ENCODE assay signal across 20 cellular contexts in genomic region chr2:167440382-167440781, GRCh38.
DNase-seq lines count a peak whose midpoint lies in the region; ATAC-seq, FAIRE-seq and TF ChIP-seq lines count a peak whose summit lies in the region.
"Had no signal": no experiment of that assay in that cellular context is flagged by ENCODE, and none has a peak within 500 bp of the region (broad histone marks: within the 10 kb centered on the region; RNA-seq: fewer than 3 reads in every experiment).

No MANE protein-coding gene starts in this region.

- no peak overlapping the region for H2BK20ac ChIP-seq in IMR-90 (ENCODE audit: low read depth, low read length)

- H3K9me3 ChIP-seq in IMR-90 (ENCODE audit: control insufficient read depth, insufficient read depth, low read length) (no peaks in the 10 kb centered on the region), K562 (replicated peaks; ENCODE audit: control insufficient read depth, insufficient read depth, low read depth, low read length) (peaks cover 1% of the 10 kb centered on the region; the same call in 1 of the 2 replicates), A673 (ENCODE audit: low read depth, low read length, poor library complexity, severe bottlenecking) (no peaks in the 10 kb centered on the region)
- H3K9me3 ChIP-seq: A549, BLaER1 had no signal

- in situ Hi-C loops in IMR-90 (cut with MboI; ENCODE audit: low sequenced_read_pairs) (no loop called here), K562 (cut with MboI) (no loop called here)

- no peak for TF ChIP-seq RAD21 in IMR-90 (IDR thresholded peaks at IDR 0.05; ENCODE audit: low read length)
- TF ChIP-seq RAD21 in K562 (CRISPR knock-in tag; conservative IDR thresholded peaks at IDR 0.05 in 1 of 2, IDR thresholded peaks at IDR 0.05 in 1 of 2) = no peak

- peak; percentile 64 for FAIRE-seq in A204.1 (lab: Jason Lieb, UNC)
- FAIRE-seq in K562 (lab: Jason Lieb, UNC) = no peak
- FAIRE-seq: A549, GM12892, GM18507 had no signal

- H3K56ac ChIP-seq in IMR-90 (ENCODE audit: extremely low read depth, insufficient read depth, low read length) = no peak overlapping the region

- H3K4me2 ChIP-seq in IMR-90 (ENCODE audit: low read depth, low read length) (no peak overlapping the region), K562 (ENCODE audit: insufficient read depth, low read length) (no peak overlapping the region)
- H3K4me2 ChIP-seq: A549, BLaER1 had no signal

- dilution Hi-C loops in IMR-90 (cut with HindIII; ENCODE audit: low sequenced_read_pairs, unreplicated experiment) = no loop called here

- H4K91ac ChIP-seq in IMR-90 (ENCODE audit: insufficient read depth, low read depth, low read length) = no peak overlapping the region

- H3K27ac ChIP-seq in IMR-90 (ENCODE audit: insufficient read depth, low read length) = no peak overlapping the region
- H3K27ac ChIP-seq in K562 (ENCODE audit: extremely low read depth, low read depth, low read length) = no peak overlapping the region
- H3K27ac ChIP-seq in A673 (ENCODE audit: low read depth, low read length, poor library complexity, severe bottlenecking) = no peak overlapping the region
- H3K27ac ChIP-seq: A549, BLaER1, HL-60 had no signal

- H3K9ac ChIP-seq in IMR-90 (ENCODE audit: low read depth, low read length) (no peak overlapping the region), K562 (ENCODE audit: insufficient read depth in 1 of 2, low read depth in 2 of 2, low read length in 2 of 2) (no peak overlapping the region)
- H3K9ac ChIP-seq: BLaER1 had no signal

- no peak overlapping the region for H4K5ac ChIP-seq in IMR-90 (ENCODE audit: low read depth, low read length)

- H3K36me3 ChIP-seq in IMR-90 (ENCODE audit: control insufficient read depth, insufficient read depth, low read length) (no peaks in the 10 kb centered on the region), K562 (ENCODE audit: control insufficient read depth, insufficient read depth, low read length) (no peaks in the 10 kb centered on the region), A673 (ENCODE audit: insufficient read depth, low read length, poor library complexity, severe bottlenecking) (no peaks in the 10 kb centered on the region)
- H3K36me3 ChIP-seq: BLaER1 had no signal

- DNase-seq in IMR-90 = no peak
- DNase-seq in K562 (ENCODE audit: extremely low read depth in 1 of 4, low spot score in 3 of 4) = no peak
- peak; percentile 38 for DNase-seq in fibroblast of peridontal ligament (ENCODE audit: extremely low read depth)
- DNase-seq in NCI-H2227 (lab: John Stamatoyannopoulos, UW; ENCODE audit: unreplicated experiment) = no peak
- no peak for DNase-seq in A673 (ENCODE audit: low spot score)
- DNase-seq in stimulated activated CD4-positive, alpha-beta T cell treated with anti-CD3 and anti-CD28 coated beads, Interleukin-12 subunit alpha, Interleukin-12 subunit beta, amount 100 ng/mL, for 4 hours = no peak
- DNase-seq: CD4-positive, alpha-beta memory T cell; DMS153; DMS79; GDM1; GOT3; H7; HFFc6 had no signal

- intact Hi-C loops in IMR-90 (cut with micrococcal nuclease) = no loop called here
- intact Hi-C loops in K562 (cut with micrococcal nuclease) = no loop called here
- intact Hi-C loops in A673 (cut with micrococcal nuclease; ENCODE audit: unreplicated experiment) = no loop called here

- H2AK9ac ChIP-seq in IMR-90 (replicated peaks; ENCODE audit: low read depth, low read length, poor library complexity) = no peak overlapping the region

- H3K4ac ChIP-seq in IMR-90 (ENCODE audit: low read depth, low read length) = no peak overlapping the region

- no peak overlapping the region for H4K8ac ChIP-seq in IMR-90 (ENCODE audit: low read depth in 2 of 2, low read length in 2 of 2)

- H3K4me1 ChIP-seq in IMR-90 (ENCODE audit: control insufficient read depth, insufficient read depth, low read length) (no peaks in the 10 kb centered on the region), K562 (replicated peaks in 1 of 2; ENCODE audit: control insufficient read depth in 2 of 2, insufficient read depth in 2 of 2, low read length in 2 of 2) (no peaks in the 10 kb centered on the region), A673 (ENCODE audit: insufficient read depth, low read length, poor library complexity, severe bottlenecking) (peaks cover 3% of the 10 kb centered on the region)
- H3K4me1 ChIP-seq: A549 had no signal

- H2AFZ ChIP-seq in IMR-90 (replicated peaks; ENCODE audit: low read length, poor library complexity) (no peak overlapping the region), K562 (ENCODE audit: low read depth, low read length) (no peak overlapping the region)

- no peak overlapping the region for H3K18ac ChIP-seq in IMR-90 (ENCODE audit: low read depth, low read length)

- H3K4me3 ChIP-seq in IMR-90 (ENCODE audit: insufficient read depth, low read depth, low read length) (no peak overlapping the region), K562 (no peak overlapping the region), A673 (ENCODE audit: low read depth, low read length, poor library complexity, severe bottlenecking) (no peak overlapping the region)
- H3K4me3 ChIP-seq: A549, BLaER1 had no signal

- H2BK5ac ChIP-seq in IMR-90 (ENCODE audit: low read depth, low read length, poor library complexity, severe bottlenecking) = no peak overlapping the region

- ATAC-seq in IMR-90 (ENCODE audit: low read depth) (no peak), K562 (no peak)
- ATAC-seq: A549, HCT116 had no signal

- no peak overlapping the region for H2BK120ac ChIP-seq in IMR-90 (ENCODE audit: low read depth, low read length)

- no peaks in the 10 kb centered on the region for H3K79me1 ChIP-seq in IMR-90 (ENCODE audit: low read depth in 1 of 2, low read length in 2 of 2)

- no peak for TF ChIP-seq EP300 in K562 (IDR thresholded peaks at IDR 0.05; ENCODE audit: low read length)

- H3K27me3 ChIP-seq in IMR-90 (ENCODE audit: control insufficient read depth, insufficient read depth, low read length) (no peaks in the 10 kb centered on the region), K562 (ENCODE audit: control insufficient read depth in 2 of 2, insufficient read depth in 2 of 2, low read length in 2 of 2) (no peaks in the 10 kb centered on the region), A673 (replicated peaks; ENCODE audit: insufficient read depth, low read depth, low read length, poor library complexity) (no peaks in the 10 kb centered on the region)
- H3K27me3 ChIP-seq: BLaER1 had no signal

- TF ChIP-seq POLR2A in IMR-90 (IDR thresholded peaks at IDR 0.05; ENCODE audit: low read depth, low read length) = no peak
- no peak for TF ChIP-seq POLR2A in K562 (conservative IDR thresholded peaks at IDR 0.05)

- BruUV-seq in IMR-90 (replicated peaks; lab: Mats Ljungman, UMichigan) (no TSS peak), K562 (replicated peaks; lab: Mats Ljungman, UMichigan) (no TSS peak), A673 (replicated peaks; lab: Mats Ljungman, UMichigan) (no TSS peak)

- POLR2A ChIA-PET in IMR-90 (lab: Charles Lee; ENCODE audit: unreplicated experiment) (interaction anchor here (0.7 kb wide), 1 partner anchor 145 kb away, joined by 15 read pairs; no protein-coding TSS in a partner anchor), K562 (lab: Yijun Ruan, JAX) (no interaction called here), A673 (lab: Charles Lee; ENCODE audit: low non-redundant PET) (interaction anchor here (0.7 kb wide), 1 partner anchor 373 kb away, joined by 3 read pairs; no protein-coding TSS in a partner anchor)

- no peak overlapping the region for H3K23ac ChIP-seq in IMR-90 (ENCODE audit: low read depth, low read length)

- H2BK15ac ChIP-seq in IMR-90 (ENCODE audit: low read depth, low read length) = no peak overlapping the region

- no peaks in the 10 kb centered on the region for H4K20me1 ChIP-seq in IMR-90 (ENCODE audit: insufficient read depth, low read length)
- H4K20me1 ChIP-seq in K562 (replicated peaks; ENCODE audit: control insufficient read depth, insufficient read depth, low read length) = no peaks in the 10 kb centered on the region
- H4K20me1 ChIP-seq: BLaER1 had no signal

- no peak overlapping the region for H3K14ac ChIP-seq in IMR-90 (replicated peaks; ENCODE audit: low read depth, low read length)

- no peaks in the 10 kb centered on the region for H3K79me2 ChIP-seq in K562 (ENCODE audit: control insufficient read depth, insufficient read depth, low read length)

- H3K9me1 ChIP-seq in IMR-90 (ENCODE audit: insufficient read depth, low read length) (no peaks in the 10 kb centered on the region), K562 (ENCODE audit: control insufficient read depth, insufficient read depth, low read length) (no peaks in the 10 kb centered on the region)

- H2AK5ac ChIP-seq in IMR-90 (ENCODE audit: low read depth, low read length) = no peak overlapping the region

- CTCF ChIA-PET in IMR-90 (lab: Yijun Ruan, JAX) = no interaction called here
- CTCF ChIA-PET in K562 (lab: Yijun Ruan, JAX; ENCODE audit: low intra/inter-chr PET ratio) = no interaction called here
- CTCF ChIA-PET in A673 (lab: Charles Lee) = no interaction called here

- TF ChIP-seq CTCF in IMR-90 (conservative IDR thresholded peaks at IDR 0.05; ENCODE audit: low read depth, low read length) (no peak), K562 (IDR thresholded peaks at IDR 0.05 in 2 of 3, conservative IDR thresholded peaks at IDR 0.05 in 1 of 3; ENCODE audit: insufficient read depth in 2 of 3, low read depth in 1 of 3, low read length in 3 of 3) (no peak), A673 (conservative IDR thresholded peaks at IDR 0.05; ENCODE audit: low read depth, low read length) (no peak)

TF ChIP-seq in IMR-90, 13 proteins besides CTCF, POLR2A, EP300 and RAD21:
- TF ChIP-seq RFX5 (IDR thresholded peaks at IDR 0.05; ENCODE audit: low read depth, low read length) (no peak), CHD1 (IDR thresholded peaks at IDR 0.05; ENCODE audit: low read depth, low read length) (no peak), NFE2L2 (IDR thresholded peaks at IDR 0.05; ENCODE audit: low read depth, low read length) (peak; percentile 56), RCOR1 (IDR thresholded peaks at IDR 0.05; ENCODE audit: insufficient replicate concordance, low read length) (no peak)

TF ChIP-seq in K562, 482 proteins besides CTCF, POLR2A, EP300 and RAD21 (continues in another document):
- no peak for TF ChIP-seq CXXC5 (CRISPR knock-in tag; IDR thresholded peaks at IDR 0.05)
- TF ChIP-seq C11orf30 (IDR thresholded peaks at IDR 0.05; ENCODE audit: low read depth) = peak; percentile 8; the same call in 1 of the 2 replicates
- no peak for TF ChIP-seq POLR3G (IDR thresholded peaks at IDR 0.05; ENCODE audit: extremely low read depth, insufficient read length, insufficient replicate concordance)
